13 cellular contexts compared by ENCODE assay signal in genomic region chr1:236861560-236862230, GRCh38.
DNase-seq lines count a peak whose midpoint lies in the region; ATAC-seq and TF ChIP-seq lines count a peak whose summit lies in the region.
"Had no signal": no experiment of that assay in that cellular context is flagged by ENCODE, and none has a peak within 500 bp of the region (broad histone marks: within the 10 kb centered on the region; RNA-seq: fewer than 3 reads in every experiment).

No MANE protein-coding gene starts in this region.

- H3K9ac ChIP-seq in SK-N-MC (ENCODE audit: insufficient read length) = no peak overlapping the region

- POLR2A ChIA-PET in A673 (lab: Charles Lee; ENCODE audit: low non-redundant PET) = no interaction called here

- CTCF ChIA-PET in A673 (lab: Charles Lee) = no interaction called here

- no TSS peak for BruUV-seq in A673 (replicated peaks; lab: Mats Ljungman, UMichigan)

- no peaks in the 10 kb centered on the region for H3K9me3 Mint-ChIP-seq in CD4-positive, CD25-positive, alpha-beta regulatory T cell
- H3K9me3 Mint-ChIP-seq in osteocyte (ENCODE audit: unreplicated experiment) = no peaks in the 10 kb centered on the region
- H3K9me3 Mint-ChIP-seq: memory B cell had no signal

- no peaks in the 10 kb centered on the region for H3K27me3 Mint-ChIP-seq in CD4-positive, CD25-positive, alpha-beta regulatory T cell
- H3K27me3 Mint-ChIP-seq in osteocyte (ENCODE audit: unreplicated experiment) = no peaks in the 10 kb centered on the region
- H3K27me3 Mint-ChIP-seq: memory B cell had no signal

- ATAC-seq in CD4-positive, CD25-positive, alpha-beta regulatory T cell (ENCODE audit: low read depth in 2 of 2) = no peak
- ATAC-seq in HG03439 (IDR thresholded peaks at IDR 0.05; ENCODE audit: unreplicated experiment) = no peak

- H3K4me3 ChIP-seq in CD4-positive, CD25-positive, alpha-beta regulatory T cell (ENCODE audit: low read depth, low read length) = no peak overlapping the region
- H3K4me3 ChIP-seq in SK-N-MC (no peak overlapping the region), fibroblast of the aortic adventitia (ENCODE audit: low read depth, low read length) (no peak overlapping the region), A673 (ENCODE audit: low read depth, low read length, poor library complexity, severe bottlenecking) (no peak overlapping the region)
- H3K4me3 ChIP-seq: MG63, prostate gland had no signal

- no peak overlapping the region for H3K27ac ChIP-seq in CD4-positive, CD25-positive, alpha-beta regulatory T cell (ENCODE audit: insufficient read depth, low read length, poor library complexity, severe bottlenecking)
- H3K27ac ChIP-seq in SK-N-MC = peak overlapping the region; percentile 26; the same call in 1 of the 2 replicates
- H3K27ac ChIP-seq in A673 (ENCODE audit: low read depth, low read length, poor library complexity, severe bottlenecking) = no peak overlapping the region
- H3K27ac ChIP-seq: C4-2B, prostate gland had no signal

- peak in 1 of 3 donors; percentile 8 for DNase-seq in CD4-positive, CD25-positive, alpha-beta regulatory T cell
- DNase-seq in SK-N-MC (ENCODE audit: low read depth, low spot score) (no peak), fibroblast of the aortic adventitia (ENCODE audit: low read depth) (peak; percentile 13), osteocyte (ENCODE audit: extremely low spot score, unreplicated experiment) (no peak), kidney tubule cell (ENCODE audit: low spot score) (no peak), A673 (ENCODE audit: low spot score) (no peak), KG1 (lab: John Stamatoyannopoulos, UW) (no peak)
- DNase-seq: activated CD4-positive, alpha-beta T cell treated with anti-CD3 and anti-CD28 coated beads for 4 hours had no signal

- H3K4me3 Mint-ChIP-seq in CD4-positive, CD25-positive, alpha-beta regulatory T cell = no peak overlapping the region
- H3K4me3 Mint-ChIP-seq in osteocyte (ENCODE audit: unreplicated experiment) = no peak overlapping the region
- H3K4me3 Mint-ChIP-seq: memory B cell had no signal

- H3K36me3 Mint-ChIP-seq in CD4-positive, CD25-positive, alpha-beta regulatory T cell = peaks cover 83% of the 10 kb centered on the region
- peaks cover 65% of the 10 kb centered on the region for H3K36me3 Mint-ChIP-seq in osteocyte (ENCODE audit: unreplicated experiment)

- H3K27ac Mint-ChIP-seq in CD4-positive, CD25-positive, alpha-beta regulatory T cell = peak overlapping the region; percentile 6 to 30 (median 13)
- peak overlapping the region; percentile 44 for H3K27ac Mint-ChIP-seq in osteocyte (ENCODE audit: unreplicated experiment)
- H3K27ac Mint-ChIP-seq: memory B cell had no signal

- no peaks in the 10 kb centered on the region for H3K9me3 ChIP-seq in CD4-positive, CD25-positive, alpha-beta regulatory T cell (ENCODE audit: control insufficient read depth in 2 of 2, low read length in 2 of 2)
- H3K9me3 ChIP-seq in SK-N-MC (ENCODE audit: low read depth, low read length) (peaks cover 5% of the 10 kb centered on the region; the same call in 1 of the 2 replicates), A673 (ENCODE audit: low read depth, low read length, poor library complexity, severe bottlenecking) (no peaks in the 10 kb centered on the region)
- H3K9me3 ChIP-seq: prostate gland had no signal

- intact Hi-C loops in A673 (cut with micrococcal nuclease; ENCODE audit: unreplicated experiment) = no loop called here

- no peaks in the 10 kb centered on the region for H3K27me3 ChIP-seq in CD4-positive, CD25-positive, alpha-beta regulatory T cell (ENCODE audit: control insufficient read depth, insufficient read depth, low read length)
- H3K27me3 ChIP-seq in A673 (replicated peaks; ENCODE audit: insufficient read depth, low read depth, low read length, poor library complexity) = no peaks in the 10 kb centered on the region
- H3K27me3 ChIP-seq: MG63 had no signal

- H3K4me1 ChIP-seq in CD4-positive, CD25-positive, alpha-beta regulatory T cell (ENCODE audit: control insufficient read depth, insufficient read depth, low read length, poor library complexity, severe bottlenecking) = no peaks in the 10 kb centered on the region
- H3K4me1 ChIP-seq in A673 (ENCODE audit: insufficient read depth, low read length, poor library complexity, severe bottlenecking) = no peaks in the 10 kb centered on the region
- H3K4me1 ChIP-seq: prostate gland had no signal

- TF ChIP-seq CTCF in fibroblast of the aortic adventitia (IDR thresholded peaks at IDR 0.05; ENCODE audit: insufficient read depth, low read length) (no peak), osteocyte (IDR thresholded peaks at IDR 0.05) (no peak), A673 (conservative IDR thresholded peaks at IDR 0.05; ENCODE audit: low read depth, low read length) (no peak)

- H3K36me3 ChIP-seq in CD4-positive, CD25-positive, alpha-beta regulatory T cell (ENCODE audit: control insufficient read depth, insufficient read depth, low read length) = peaks cover 74% of the 10 kb centered on the region
- H3K36me3 ChIP-seq in SK-N-MC (ENCODE audit: insufficient read depth, low read length) (peaks cover 77% of the 10 kb centered on the region), A673 (ENCODE audit: insufficient read depth, low read length, poor library complexity, severe bottlenecking) (peaks cover 12% of the 10 kb centered on the region)

- peaks cover 0 to 19% (median 10%) of the 10 kb centered on the region in 4 donors for H3K4me1 Mint-ChIP-seq in CD4-positive, CD25-positive, alpha-beta regulatory T cell
- peaks cover 22% of the 10 kb centered on the region for H3K4me1 Mint-ChIP-seq in osteocyte (ENCODE audit: unreplicated experiment)
- H3K4me1 Mint-ChIP-seq: memory B cell had no signal
